In genomic region chr18:31513189-31513907, GRCh38 we compare ENCODE assay signal across 13 cellular contexts. TPM values are rescaled to one million over a fixed set of nuclear protein-coding genes. Genes with fewer than 3 reads are reported as not detected.
A peak's percentile ranks its signal among the peaks of the same experiment; 100 is the strongest.
DNase-seq lines count a peak whose midpoint lies in the region; ATAC-seq, FAIRE-seq and TF ChIP-seq lines count a peak whose summit lies in the region.
"Had no signal": no experiment of that assay in that cellular context is flagged by ENCODE, and none has a peak within 500 bp of the region (broad histone marks: within the 10 kb centered on the region; RNA-seq: fewer than 3 reads in every experiment).

No MANE protein-coding gene starts in this region.

- H3K9ac ChIP-seq in astrocyte (ENCODE audit: low read length), result peak overlapping the region; percentile 17

- 46% methylated on average over 3 of the region's 3 CpGs for WGBS in suprapubic skin

- H2AFZ ChIP-seq in astrocyte (ENCODE audit: low read depth, low read length), result no peak overlapping the region

- H3K4me1 ChIP-seq in astrocyte (ENCODE audit: insufficient read depth, low read length), result peaks cover 19% of the 10 kb centered on the region
- H3K4me1 ChIP-seq in suprapubic skin, result peaks cover 46% of the 10 kb centered on the region
- H3K4me1 ChIP-seq: gastroesophageal sphincter, lower lobe of right lung, uterus had no signal

- peaks cover 43% of the 10 kb centered on the region for H3K4me1 Mint-ChIP-seq in astrocyte (ENCODE audit: low read depth, unreplicated experiment)
- H3K4me1 Mint-ChIP-seq in CD4-positive, alpha-beta T cell (ENCODE audit: low read depth), result no peaks in the 10 kb centered on the region
- H3K4me1 Mint-ChIP-seq in activated CD4-positive, alpha-beta memory T cell treated with anti-CD3 and anti-CD28 coated beads for 36 hours (ENCODE audit: low read depth), result no peaks in the 10 kb centered on the region

- no peaks in the 10 kb centered on the region for H3K27me3 ChIP-seq in astrocyte (ENCODE audit: insufficient read depth, low read length)
- H3K27me3 ChIP-seq in suprapubic skin, result no peaks in the 10 kb centered on the region
- H3K27me3 ChIP-seq in CD4-positive, alpha-beta T cell (ENCODE audit: control insufficient read depth, insufficient read depth, low read length), result no peaks in the 10 kb centered on the region
- H3K27me3 ChIP-seq: gastroesophageal sphincter, right atrium auricular region, uterus had no signal

- no peak for ATAC-seq in HG03025 (IDR thresholded peaks at IDR 0.05; ENCODE audit: low FRiP score, unreplicated experiment)
- ATAC-seq in CD4-positive, alpha-beta T cell (ENCODE audit: poor library complexity), result no peak
- ATAC-seq: activated T-cell treated with anti-CD3 and anti-CD28 coated beads, Interleukin-2, amount 50 U/mL, for 72 hours; gastroesophageal sphincter had no signal

- H3K9me3 Mint-ChIP-seq in astrocyte (ENCODE audit: unreplicated experiment), result no peaks in the 10 kb centered on the region
- H3K9me3 Mint-ChIP-seq in CD4-positive, alpha-beta T cell, result no peaks in the 10 kb centered on the region
- H3K9me3 Mint-ChIP-seq in activated CD4-positive, alpha-beta memory T cell treated with anti-CD3 and anti-CD28 coated beads for 36 hours, result no peaks in the 10 kb centered on the region
- H3K9me3 Mint-ChIP-seq: activated T-cell treated with anti-CD3 and anti-CD28 coated beads, Interleukin-2, amount 50 U/mL, for 72 hours had no signal

- H3K27ac ChIP-seq in astrocyte (ENCODE audit: low read depth, low read length), result peak overlapping the region; percentile 55
- peak overlapping the region; percentile 60 for H3K27ac ChIP-seq in suprapubic skin
- no peak overlapping the region for H3K27ac ChIP-seq in CD4-positive, alpha-beta T cell (ENCODE audit: low read depth, low read length)
- H3K27ac ChIP-seq: gastroesophageal sphincter, lower lobe of right lung, right atrium auricular region, uterus had no signal

- intact Hi-C loops in CD4-positive, alpha-beta T cell (cut with DNase I, micrococcal nuclease), result no loop called here
- intact Hi-C loops in activated CD4-positive, alpha-beta memory T cell treated with anti-CD3 and anti-CD28 coated beads for 36 hours (cut with micrococcal nuclease), result no loop called here

- H3K4me3 ChIP-seq in astrocyte (ENCODE audit: insufficient read depth, low read depth, low read length) (no peak overlapping the region), suprapubic skin (no peak overlapping the region)
- H3K4me3 ChIP-seq: gastroesophageal sphincter, lower lobe of right lung, right atrium auricular region, uterus had no signal

- no peak for FAIRE-seq in astrocyte (lab: Jason Lieb, UNC)

- H3K36me3 ChIP-seq in astrocyte (ENCODE audit: insufficient read depth, low read length) (no peaks in the 10 kb centered on the region), suprapubic skin (no peaks in the 10 kb centered on the region)
- H3K36me3 ChIP-seq: gastroesophageal sphincter, lower lobe of right lung, right atrium auricular region, uterus had no signal

- H3K4me2 ChIP-seq in astrocyte (ENCODE audit: low read length), result peak overlapping the region; percentile 51

- H3K27me3 Mint-ChIP-seq in astrocyte (ENCODE audit: low read depth, unreplicated experiment), result no peaks in the 10 kb centered on the region
- H3K27me3 Mint-ChIP-seq in CD4-positive, alpha-beta T cell, result no peaks in the 10 kb centered on the region
- H3K27me3 Mint-ChIP-seq in activated CD4-positive, alpha-beta memory T cell treated with anti-CD3 and anti-CD28 coated beads for 36 hours, result peaks cover 5% of the 10 kb centered on the region

- POLR2A ChIA-PET in CD4-positive, alpha-beta T cell (lab: Charles Lee), result no interaction called here
- POLR2A ChIA-PET in activated CD4-positive, alpha-beta memory T cell treated with anti-CD3 and anti-CD28 coated beads for 36 hours (lab: Charles Lee), result no interaction called here

- DNase-seq in HPDE6-E6E7 (ENCODE audit: extremely low spot score), result peak; percentile 56
- DNase-seq in astrocyte (ENCODE audit: low read depth), result peak; percentile 88
- DNase-seq in iPS-NIHi7 (ENCODE audit: extremely low spot score), result peak; percentile 47
- no peak for DNase-seq in suprapubic skin (ENCODE audit: low spot score in 2 of 2)
- no peak for DNase-seq in CD4-positive, alpha-beta T cell
- DNase-seq in activated CD4-positive, alpha-beta memory T cell treated with anti-CD3 and anti-CD28 coated beads for 36 hours, result no peak
- DNase-seq: activated T-cell treated with anti-CD3 and anti-CD28 coated beads, Interleukin-2, amount 50 U/mL, for 72 hours; KBM-7; lower lobe of right lung; uterus had no signal

- H4K20me1 ChIP-seq in astrocyte (ENCODE audit: insufficient read depth, low read length), result no peaks in the 10 kb centered on the region

- no peak overlapping the region for H3K4me3 Mint-ChIP-seq in astrocyte (ENCODE audit: unreplicated experiment)
- no peak overlapping the region for H3K4me3 Mint-ChIP-seq in CD4-positive, alpha-beta T cell
- no peak overlapping the region for H3K4me3 Mint-ChIP-seq in activated CD4-positive, alpha-beta memory T cell treated with anti-CD3 and anti-CD28 coated beads for 36 hours
- H3K4me3 Mint-ChIP-seq: activated T-cell treated with anti-CD3 and anti-CD28 coated beads, Interleukin-2, amount 50 U/mL, for 72 hours had no signal

- no peak for TF ChIP-seq EP300 in suprapubic skin (IDR thresholded peaks at IDR 0.05)

- peak overlapping the region; percentile 97 for H3K27ac Mint-ChIP-seq in astrocyte (ENCODE audit: unreplicated experiment)
- no peak overlapping the region for H3K27ac Mint-ChIP-seq in CD4-positive, alpha-beta T cell
- H3K27ac Mint-ChIP-seq in activated CD4-positive, alpha-beta memory T cell treated with anti-CD3 and anti-CD28 coated beads for 36 hours, result no peak overlapping the region
- H3K27ac Mint-ChIP-seq: activated T-cell treated with anti-CD3 and anti-CD28 coated beads, Interleukin-2, amount 50 U/mL, for 72 hours had no signal

- no peak for TF ChIP-seq POLR2A in suprapubic skin (IDR thresholded peaks at IDR 0.05)

- CTCF ChIA-PET in CD4-positive, alpha-beta T cell (lab: Charles Lee), result no interaction called here
- CTCF ChIA-PET in activated CD4-positive, alpha-beta memory T cell treated with anti-CD3 and anti-CD28 coated beads for 36 hours (lab: Charles Lee), result no interaction called here

- H3K36me3 Mint-ChIP-seq in astrocyte (ENCODE audit: low read depth, unreplicated experiment), result no peaks in the 10 kb centered on the region
- H3K36me3 Mint-ChIP-seq in CD4-positive, alpha-beta T cell (ENCODE audit: low read depth), result no peaks in the 10 kb centered on the region
- no peaks in the 10 kb centered on the region for H3K36me3 Mint-ChIP-seq in activated CD4-positive, alpha-beta memory T cell treated with anti-CD3 and anti-CD28 coated beads for 36 hours

- H3K79me2 ChIP-seq in astrocyte (ENCODE audit: insufficient read depth, low read length), result no peaks in the 10 kb centered on the region

- no peak for TF ChIP-seq CTCF in astrocyte (IDR thresholded peaks at IDR 0.05; ENCODE audit: insufficient read depth, low read depth, low read length)
- TF ChIP-seq CTCF in suprapubic skin (IDR thresholded peaks at IDR 0.05), result no peak
- TF ChIP-seq CTCF in CD4-positive, alpha-beta T cell (IDR thresholded peaks at IDR 0.05), result no peak

- H3K9me3 ChIP-seq in astrocyte (ENCODE audit: insufficient read depth, low read depth, low read length) (no peaks in the 10 kb centered on the region), suprapubic skin (no peaks in the 10 kb centered on the region)
- H3K9me3 ChIP-seq in CD4-positive, alpha-beta T cell (ENCODE audit: control insufficient read depth, low read length), result no peaks in the 10 kb centered on the region
- H3K9me3 ChIP-seq: gastroesophageal sphincter, lower lobe of right lung, right atrium auricular region, uterus had no signal

RNA-seq across cellular contexts. Expression of gene DSG2, which starts 15.4 kb away (rescaled TPM):
- total RNA-seq in astrocyte (154 and 168 TPM in 2 replicates), suprapubic skin (10 to 100 TPM; 13.9 to 35.4 (median 24.1) TPM)
- total RNA-seq in CD4-positive, alpha-beta T cell, result under 1 TPM; 0.11 to 0.14 TPM
- total RNA-seq in activated CD4-positive, alpha-beta memory T cell treated with anti-CD3 and anti-CD28 coated beads for 36 hours, result under 1 TPM; 0.19 to 0.31 TPM

Comparison
In these comparisons a context has a peak if more than half of its experiments do, and no peak if none do; other contexts are left out.
1. DNase-seq: peak in HPDE6-E6E7 (single experiment), astrocyte (single experiment) and iPS-NIHi7 (single experiment); none in suprapubic skin (0 of 2), CD4-positive, alpha-beta T cell (0 of 10) and activated CD4-positive, alpha-beta memory T cell treated with anti-CD3 and anti-CD28 coated beads for 36 hours (single experiment).
2. RNA of gene DSG2, which starts 15.4 kb away (total RNA-seq): 154 to 168 TPM in astrocyte and 13.9 to 35.4 TPM in suprapubic skin; 0.19 to 0.31 TPM in activated CD4-positive, alpha-beta memory T cell treated with anti-CD3 and anti-CD28 coated beads for 36 hours and 0.11 to 0.14 TPM in CD4-positive, alpha-beta T cell; every median in the first group is over 10 times any median in the second.